In the genomic region with DNA sequence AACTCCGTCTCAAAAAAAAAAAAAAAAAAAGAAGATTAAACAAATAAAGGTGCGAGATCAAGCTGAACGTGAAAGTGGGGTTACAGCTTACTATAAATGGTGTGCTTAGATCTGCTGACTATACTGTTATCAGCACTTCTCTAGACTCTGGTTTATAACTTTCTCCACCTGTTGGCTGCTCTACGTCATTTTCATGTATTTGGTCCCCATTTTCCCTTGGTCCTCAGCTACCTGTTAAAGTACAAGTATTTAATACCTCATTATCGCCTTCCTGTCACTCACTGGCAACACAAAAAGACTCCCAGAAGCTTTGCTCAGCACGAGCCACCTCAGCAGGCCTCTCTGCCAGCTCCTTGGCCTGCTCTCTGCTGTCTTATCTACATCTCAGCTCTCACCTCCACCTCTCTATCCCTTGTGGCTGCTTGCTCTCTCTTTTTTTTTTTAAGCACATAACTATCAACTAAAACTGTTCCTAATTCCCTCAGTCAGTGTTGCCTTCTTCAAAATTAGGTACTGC, we compare ENCODE assay signal across 20 cellular contexts.
DNase-seq lines count a peak whose midpoint lies in the region; ATAC-seq and TF ChIP-seq lines count a peak whose summit lies in the region.
"Had no signal": no experiment of that assay in that cellular context is flagged by ENCODE, and none has a peak within 500 bp of the region (broad histone marks: within the 10 kb centered on the region; RNA-seq: fewer than 3 reads in every experiment).

No MANE protein-coding gene starts in this region.

- CTCF ChIA-PET in CD8-positive, alpha-beta T cell (lab: Charles Lee), result interaction anchor here (0.6 to 1.0 kb wide), 2 partner anchors 120 to 1307 kb away, joined by 3 read pairs; no protein-coding TSS in a partner anchor

- H3K9ac ChIP-seq in skeletal muscle tissue (ENCODE audit: low read depth in 1 of 3, low read length in 3 of 3), result peak overlapping the region in 1 of 3 donors; percentile 20

- ATAC-seq in CD8-positive, alpha-beta T cell, result no peak
- no peak for ATAC-seq in HG03521 (IDR thresholded peaks at IDR 0.05; ENCODE audit: unreplicated experiment)
- ATAC-seq in HG03095 (IDR thresholded peaks at IDR 0.05; ENCODE audit: unreplicated experiment), result no peak
- ATAC-seq: GM12878, K562, mucosa of descending colon had no signal

- no peak for DNase-seq in CD8-positive, alpha-beta T cell
- DNase-seq in ascending aorta (ENCODE audit: low spot score in 2 of 2) (no peak), iPS-NIHi7 (ENCODE audit: extremely low spot score) (peak; percentile 40), D341Med (ENCODE audit: low spot score) (no peak), NK-92 (lab: John Stamatoyannopoulos, UW; ENCODE audit: unreplicated experiment) (no peak)
- DNase-seq: activated CD4-positive, alpha-beta memory T cell treated with anti-CD3 and anti-CD28 coated beads for 36 hours; activated CD8-positive, alpha-beta memory T cell treated with anti-CD3 and anti-CD28 coated beads, Interleukin-2, amount 50 U/mL, for 48 hours; activated naive CD8-positive, alpha-beta T cell treated with anti-CD3 and anti-CD28 coated beads for 36 hours; C1 segment of cervical spinal cord; effector CD4-positive, alpha-beta T cell; mucosa of descending colon; NCI-H1436 treated with DMSO at 0.1 percent for 48 hours; substantia nigra had no signal

- intact Hi-C loops in CD8-positive, alpha-beta T cell (cut with DNase I, micrococcal nuclease), result no loop called here
- intact Hi-C loops in ascending aorta (cut with DNase I), result no loop called here

- no peaks in the 10 kb centered on the region for H3K4me1 ChIP-seq in CD8-positive, alpha-beta T cell (ENCODE audit: insufficient read depth, low read length)
- no peaks in the 10 kb centered on the region for H3K4me1 ChIP-seq in ascending aorta
- peaks cover 6 to 14% (median 12%) of the 10 kb centered on the region in 3 donors for H3K4me1 ChIP-seq in skeletal muscle tissue (ENCODE audit: control insufficient read depth in 3 of 3, insufficient read depth in 3 of 3, low read length in 3 of 3)

- H3K4me1 Mint-ChIP-seq in CD8-positive, alpha-beta T cell (ENCODE audit: low read depth), result peaks cover 2% of the 10 kb centered on the region
- H3K4me1 Mint-ChIP-seq: activated naive CD8-positive, alpha-beta T cell treated with anti-CD3 and anti-CD28 coated beads for 36 hours had no signal

- peaks cover 50% of the 10 kb centered on the region for H3K36me3 Mint-ChIP-seq in CD8-positive, alpha-beta T cell

- H3K9me3 Mint-ChIP-seq in CD8-positive, alpha-beta T cell, result no peaks in the 10 kb centered on the region
- H3K9me3 Mint-ChIP-seq: activated CD4-positive, alpha-beta memory T cell treated with anti-CD3 and anti-CD28 coated beads for 36 hours; activated naive CD8-positive, alpha-beta T cell treated with anti-CD3 and anti-CD28 coated beads for 36 hours; neural crest cell had no signal

- no peaks in the 10 kb centered on the region for H3K27me3 Mint-ChIP-seq in CD8-positive, alpha-beta T cell (ENCODE audit: low read depth)
- H3K27me3 Mint-ChIP-seq: activated CD4-positive, alpha-beta memory T cell treated with anti-CD3 and anti-CD28 coated beads for 36 hours; activated naive CD8-positive, alpha-beta T cell treated with anti-CD3 and anti-CD28 coated beads for 36 hours had no signal

- peak overlapping the region; percentile 1 for H3K27ac Mint-ChIP-seq in CD8-positive, alpha-beta T cell
- H3K27ac Mint-ChIP-seq: activated CD4-positive, alpha-beta memory T cell treated with anti-CD3 and anti-CD28 coated beads for 36 hours; activated naive CD8-positive, alpha-beta T cell treated with anti-CD3 and anti-CD28 coated beads for 36 hours had no signal

- H3K9me3 ChIP-seq in CD8-positive, alpha-beta T cell (ENCODE audit: low read length), result no peaks in the 10 kb centered on the region
- H3K9me3 ChIP-seq in ascending aorta (no peaks in the 10 kb centered on the region), skeletal muscle tissue (ENCODE audit: control insufficient read depth in 3 of 3, low read length in 3 of 3) (no peaks in the 10 kb centered on the region)
- H3K9me3 ChIP-seq: MG63, mucosa of descending colon had no signal

- H3K27ac ChIP-seq in CD8-positive, alpha-beta T cell (ENCODE audit: low read depth, low read length), result no peak overlapping the region
- H3K27ac ChIP-seq in ascending aorta (peak overlapping the region; percentile 21 to 44), skeletal muscle tissue (ENCODE audit: low read depth, low read length) (peak overlapping the region; percentile 58)

- H3K36me3 ChIP-seq in CD8-positive, alpha-beta T cell (ENCODE audit: insufficient read depth, low read length), result peaks cover 11% of the 10 kb centered on the region
- H3K36me3 ChIP-seq in ascending aorta, result peaks cover 10 to 16% of the 10 kb centered on the region in 2 donors
- H3K36me3 ChIP-seq in skeletal muscle tissue (ENCODE audit: control insufficient read depth in 3 of 3, insufficient read depth in 3 of 3, low read length in 3 of 3), result peaks cover 0 to 11% (median 10%) of the 10 kb centered on the region in 3 donors

- TF ChIP-seq CTCF in CD8-positive, alpha-beta T cell (IDR thresholded peaks at IDR 0.05), result no peak
- no peak for TF ChIP-seq CTCF in ascending aorta (IDR thresholded peaks at IDR 0.05)

- H3K27me3 ChIP-seq in CD8-positive, alpha-beta T cell (ENCODE audit: insufficient read depth, low read length), result no peaks in the 10 kb centered on the region
- H3K27me3 ChIP-seq in ascending aorta (no peaks in the 10 kb centered on the region), skeletal muscle tissue (ENCODE audit: control insufficient read depth in 3 of 3, insufficient read depth in 3 of 3, low read length in 3 of 3) (no peaks in the 10 kb centered on the region)
- H3K27me3 ChIP-seq: MG63 had no signal

- no peak overlapping the region for H3K4me3 Mint-ChIP-seq in CD8-positive, alpha-beta T cell
- H3K4me3 Mint-ChIP-seq: activated CD4-positive, alpha-beta memory T cell treated with anti-CD3 and anti-CD28 coated beads for 36 hours; activated naive CD8-positive, alpha-beta T cell treated with anti-CD3 and anti-CD28 coated beads for 36 hours; neural crest cell had no signal

- POLR2A ChIA-PET in CD8-positive, alpha-beta T cell (lab: Charles Lee), result no interaction called here

- H3K4me3 ChIP-seq in CD8-positive, alpha-beta T cell (ENCODE audit: low read depth, low read length), result no peak overlapping the region
- H3K4me3 ChIP-seq in ascending aorta (no peak overlapping the region), skeletal muscle tissue (ENCODE audit: low read length in 3 of 3) (no peak overlapping the region)
- H3K4me3 ChIP-seq: GM12878, K562, MG63, mucosa of descending colon had no signal
